In the genomic region with DNA sequence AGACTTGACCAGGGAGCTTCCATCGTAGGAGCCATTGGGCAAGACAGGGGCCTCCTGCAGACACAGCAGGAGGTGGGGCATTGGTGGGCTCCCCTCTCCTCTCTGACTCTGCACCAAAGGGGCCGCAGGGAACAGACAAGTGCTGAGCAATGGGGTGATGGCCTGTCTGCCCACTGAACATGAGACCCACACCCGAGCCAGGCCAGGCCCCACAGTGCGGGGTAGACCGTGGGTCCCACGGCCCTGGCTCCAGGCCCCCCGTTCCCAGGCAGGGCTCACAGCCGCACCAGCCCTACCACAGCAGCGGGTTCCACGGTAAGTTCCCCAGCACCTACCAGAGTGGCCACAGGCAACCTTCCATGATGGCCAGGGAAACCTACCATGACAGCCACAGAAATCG, we compare ENCODE assay signal across 18 cellular contexts. TPM values are rescaled to one million over a fixed set of nuclear protein-coding genes. Genes with fewer than 3 reads are reported as not detected.
"Had no signal": no experiment of that assay in that cellular context is flagged by ENCODE, and none has a peak within 500 bp of the region (broad histone marks: within the 10 kb centered on the region; RNA-seq: fewer than 3 reads in every experiment).

No MANE protein-coding gene starts in this region.

- H3K27ac ChIP-seq: colonic mucosa, esophagus squamous epithelium, gastroesophageal sphincter, parathyroid adenoma, prostate gland, skin epidermis, uterus had no signal

- H3K36me3 ChIP-seq: colonic mucosa, esophagus squamous epithelium, gastroesophageal sphincter, prostate gland, uterus had no signal

- H3K9me3 ChIP-seq: colonic mucosa, prostate gland, uterus had no signal

- H3K27ac Mint-ChIP-seq: nephron, type B pancreatic cell had no signal

- DNase-seq: cerebellar nuclear complex; colonic mucosa; dermis blood vessel endothelial cell; esophagus squamous epithelium; foreskin fibroblast; islet precursor cell; stimulated activated CD4-positive, alpha-beta T cell treated with anti-CD3 and anti-CD28 coated beads, Interleukin-12 subunit alpha, Interleukin-12 subunit beta, amount 100 ng/mL, for 4 hours; stimulated activated naive CD4-positive, alpha-beta T cell; uterus had no signal

- H3K4me3 Mint-ChIP-seq: nephron, type B pancreatic cell had no signal

- H3K27me3 ChIP-seq: colonic mucosa, uterus had no signal

- H3K36me3 Mint-ChIP-seq: type B pancreatic cell had no signal

- H3K4me3 ChIP-seq: colonic mucosa, esophagus squamous epithelium, gastroesophageal sphincter, prostate gland, skin epidermis, uterus had no signal

- ATAC-seq: gastroesophageal sphincter, sciatic nerve had no signal

- H3K4me1 Mint-ChIP-seq: nephron had no signal

- H3K4me1 ChIP-seq: colonic mucosa, esophagus squamous epithelium, gastroesophageal sphincter, parathyroid adenoma, prostate gland, uterus had no signal

RNA-seq across cellular contexts. Expression of a gene that starts 45.9 kb away (rescaled TPM):
- total RNA-seq: myocyte had no signal
- polyA plus RNA-seq: liver had no signal
